In genomic region chr7:112031689-112032088, GRCh38 we compare ENCODE assay signal across 1 cellular context.
TF ChIP-seq lines count a peak whose summit lies in the region.

No MANE protein-coding gene starts in this region.

TF ChIP-seq in GM23338, 12 proteins besides CTCF, POLR2A, EP300 and RAD21 (continued from another document):
- TF ChIP-seq REST (IDR thresholded peaks at IDR 0.05; ENCODE audit: unreplicated experiment) = no peak
